8 cellular contexts compared by ENCODE assay signal in the genomic region with DNA sequence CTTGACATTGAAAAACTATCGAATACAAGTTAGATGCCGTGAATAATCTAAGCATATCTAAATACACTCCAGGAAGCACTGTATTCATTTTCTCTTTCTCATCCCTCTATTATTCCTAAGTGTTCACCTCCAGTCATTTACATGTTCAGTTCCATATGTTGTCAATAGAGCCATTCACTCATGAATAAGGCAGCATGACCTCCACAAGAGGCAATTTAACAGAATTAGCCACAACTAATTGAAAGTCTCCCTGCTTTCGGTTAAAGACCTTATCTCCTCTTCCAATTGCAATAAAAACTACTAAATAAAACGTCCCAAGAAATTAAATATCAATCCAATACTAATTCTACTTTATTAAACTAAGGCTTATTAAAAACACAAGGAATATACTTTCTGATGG. TPM values are rescaled to one million over a fixed set of nuclear protein-coding genes. Genes with fewer than 3 reads are reported as not detected.
A peak's percentile ranks its signal among the peaks of the same experiment; 100 is the strongest.
DNase-seq lines count a peak whose midpoint lies in the region; ATAC-seq and TF ChIP-seq lines count a peak whose summit lies in the region.
"Had no signal": no experiment of that assay in that cellular context is flagged by ENCODE, and none has a peak within 500 bp of the region (broad histone marks: within the 10 kb centered on the region; RNA-seq: fewer than 3 reads in every experiment).

No MANE protein-coding gene starts in this region.

- DNase-seq in astrocyte of the cerebellum (ENCODE audit: low read depth): no peak
- no peak for DNase-seq in thoracic aorta (ENCODE audit: low spot score)
- DNase-seq in NCI-H1048 (lab: John Stamatoyannopoulos, UW): no peak
- DNase-seq in SW 1271 (lab: John Stamatoyannopoulos, UW): no peak
- DNase-seq: activated CD4-positive, alpha-beta memory T cell treated with anti-CD3 and anti-CD28 coated beads for 36 hours had no signal

- peaks cover 68% of the 10 kb centered on the region for H3K79me2 ChIP-seq in KMS-11 (ENCODE audit: insufficient read depth, low read depth)

- ATAC-seq in thoracic aorta (ENCODE audit: insufficient number of reproducible peaks, low FRiP score, low read depth): no peak
- ATAC-seq in activated CD4-positive, CD25-positive, alpha-beta regulatory T cell treated with anti-CD3 and anti-CD28 coated beads, Interleukin-2, amount 50 U/mL, for 24 hours: no peak

- H3K27me3 ChIP-seq in KMS-11 (ENCODE audit: insufficient read depth, low read depth): no peaks in the 10 kb centered on the region
- H3K27me3 ChIP-seq in layer of hippocampus (ENCODE audit: control insufficient read depth, insufficient read depth, low read length): no peaks in the 10 kb centered on the region
- H3K27me3 ChIP-seq in thoracic aorta (replicated peaks; ENCODE audit: insufficient read depth): no peaks in the 10 kb centered on the region

- peak overlapping the region; percentile 91 for H3K9ac ChIP-seq in KMS-11

- peaks cover 42% of the 10 kb centered on the region for H3K4me1 ChIP-seq in KMS-11 (ENCODE audit: low read depth, poor library complexity, severe bottlenecking)
- peaks cover 17 to 40% of the 10 kb centered on the region in 2 donors for H3K4me1 ChIP-seq in thoracic aorta (ENCODE audit: control insufficient read depth in 1 of 2, low read depth in 2 of 2)

- peak overlapping the region; percentile 20 for H3K4me3 ChIP-seq in KMS-11 (IDR thresholded peaks at IDR 0.05; ENCODE audit: insufficient read depth, low read depth, low read length)
- H3K4me3 ChIP-seq in astrocyte of the cerebellum (ENCODE audit: low read depth, low read length): peak overlapping the region; percentile 71
- H3K4me3 ChIP-seq in thoracic aorta: peak overlapping the region; percentile 81

- TF ChIP-seq CTCF in KMS-11 (conservative IDR thresholded peaks at IDR 0.05; ENCODE audit: low read depth, low read length): no peak
- no peak for TF ChIP-seq CTCF in astrocyte of the cerebellum (IDR thresholded peaks at IDR 0.05; ENCODE audit: low read depth, low read length, missing control alignments)
- TF ChIP-seq CTCF in thoracic aorta (IDR thresholded peaks at IDR 0.05): no peak

- in situ Hi-C loops in astrocyte of the cerebellum (cut with HindIII; ENCODE audit: low sequenced_read_pairs): no loop called here

- H3K4me2 ChIP-seq in KMS-11: peak overlapping the region; percentile 58

- H2AFZ ChIP-seq in KMS-11 (ENCODE audit: low read depth): no peak overlapping the region

- H3K9me3 ChIP-seq in thoracic aorta: no peaks in the 10 kb centered on the region

- no peaks in the 10 kb centered on the region; the same call in 1 of the 2 replicates for H4K20me1 ChIP-seq in KMS-11 (ENCODE audit: insufficient read depth)

- H3K36me3 ChIP-seq in KMS-11 (ENCODE audit: insufficient read depth) (peaks cover 6% of the 10 kb centered on the region; the same call in 1 of the 2 replicates), thoracic aorta (peaks cover 4% of the 10 kb centered on the region)

- H3K27ac ChIP-seq in KMS-11 (peak overlapping the region; percentile 88), layer of hippocampus (ENCODE audit: low read depth, low read length) (peak overlapping the region; percentile 23), thoracic aorta (peak overlapping the region; percentile 92 to 95)

RNA-seq across cellular contexts. Expression of a gene that starts 1.8 kb away (rescaled TPM):
- 10 to 100 TPM; 34.4 to 70.0 TPM for total RNA-seq in thoracic aorta

Comparison
In these comparisons a context has a peak if more than half of its experiments do, and no peak if none do; other contexts are left out.
1. H3K27ac ChIP-seq: peak in every context shown above with its lines; median percentile 94 in thoracic aorta; 88 in KMS-11; 23 in layer of hippocampus.
2. H3K4me3 ChIP-seq: peak in every context shown above with its lines; median percentile 81 in thoracic aorta; 71 in astrocyte of the cerebellum; 20 in KMS-11.